ENCODE assay signal across 14 cellular contexts in genomic region chr4:176333076-176333475, GRCh38. TPM values are rescaled to one million over a fixed set of nuclear protein-coding genes. Genes with fewer than 3 reads are reported as not detected.
DNase-seq lines count a peak whose midpoint lies in the region; ATAC-seq and TF ChIP-seq lines count a peak whose summit lies in the region.
"Had no signal": no experiment of that assay in that cellular context is flagged by ENCODE, and none has a peak within 500 bp of the region (broad histone marks: within the 10 kb centered on the region; RNA-seq: fewer than 3 reads in every experiment).

No MANE protein-coding gene starts in this region.

- intact Hi-C loops in CD4-positive, alpha-beta memory T cell (cut with micrococcal nuclease): no loop called here

- H4K20me1 ChIP-seq in GM23338 (replicated peaks; ENCODE audit: insufficient read depth): no peaks in the 10 kb centered on the region; the same call in 1 of the 2 replicates

- peak overlapping the region; percentile 39 for H2AK5ac ChIP-seq in mesenchymal stem cell (ENCODE audit: low read length, severe bottlenecking)

- no peak overlapping the region for H3K18ac ChIP-seq in mesenchymal stem cell (ENCODE audit: low read depth in 1 of 2, low read length in 2 of 2)

- no peak overlapping the region for H2BK5ac ChIP-seq in mesenchymal stem cell (ENCODE audit: low read depth, low read length, poor library complexity, severe bottlenecking)

- peak overlapping the region in 4 of 7 donors; percentile 10 to 54 (median 34) for H3K27ac Mint-ChIP-seq in CD4-positive, alpha-beta memory T cell
- H3K27ac Mint-ChIP-seq in GM23338: peak overlapping the region; percentile 53

- ATAC-seq in GM23338: no peak

- H3K4me3 ChIP-seq in CD4-positive, alpha-beta memory T cell (ENCODE audit: low read length in 2 of 2): no peak overlapping the region
- H3K4me3 ChIP-seq in GM23338: no peak overlapping the region
- no peak overlapping the region for H3K4me3 ChIP-seq in mesenchymal stem cell (ENCODE audit: insufficient read depth in 1 of 2, low read depth in 1 of 2, low read length in 2 of 2)
- H3K4me3 ChIP-seq: adrenal gland, hepatocyte, suprapubic skin had no signal

- no peaks in the 10 kb centered on the region for H3K27me3 Mint-ChIP-seq in CD4-positive, alpha-beta memory T cell
- H3K27me3 Mint-ChIP-seq in GM23338 (ENCODE audit: insufficient read depth, low read depth, poor library complexity): peaks cover 3% of the 10 kb centered on the region

- 81% methylated on average over 3 of the region's 3 CpGs for WGBS in mesenchymal stem cell

- TF ChIP-seq CTCF in GM23338 (conservative IDR thresholded peaks at IDR 0.05; ENCODE audit: low read depth in 2 of 2): no peak

- POLR2A ChIA-PET in CD4-positive, alpha-beta memory T cell (lab: Charles Lee; ENCODE audit: partially characterized antibody): no interaction called here

- peaks cover 7% of the 10 kb centered on the region for H3K79me1 ChIP-seq in mesenchymal stem cell (replicated peaks; ENCODE audit: low read length, poor library complexity, severe bottlenecking)

- H2BK12ac ChIP-seq in mesenchymal stem cell (ENCODE audit: low read length in 2 of 2): no peak overlapping the region

- H2AFZ ChIP-seq in GM23338: no peak overlapping the region
- H2AFZ ChIP-seq in mesenchymal stem cell (ENCODE audit: low read depth, low read length): no peak overlapping the region
- H2AFZ ChIP-seq: hepatocyte had no signal

- H3K4me3 Mint-ChIP-seq in CD4-positive, alpha-beta memory T cell: no peak overlapping the region
- H3K4me3 Mint-ChIP-seq in GM23338: no peak overlapping the region

- CTCF ChIA-PET in CD4-positive, alpha-beta memory T cell (lab: Charles Lee; ENCODE audit: partially characterized antibody): no interaction called here

- no peak overlapping the region for H3K27ac ChIP-seq in CD4-positive, alpha-beta memory T cell (ENCODE audit: low read depth, low read length)
- H3K27ac ChIP-seq in GM23338 (ENCODE audit: low read depth) (no peak overlapping the region), mesenchymal stem cell (ENCODE audit: low read length, poor library complexity, severe bottlenecking) (no peak overlapping the region)
- H3K27ac ChIP-seq: adrenal gland, hepatocyte, suprapubic skin had no signal

- no peaks in the 10 kb centered on the region for H3K9me2 ChIP-seq in GM23338 (ENCODE audit: insufficient read depth)

- H3K23ac ChIP-seq in mesenchymal stem cell (ENCODE audit: low read length in 2 of 2): no peak overlapping the region

- peaks cover 23% of the 10 kb centered on the region for H3K79me2 ChIP-seq in GM23338 (replicated peaks; ENCODE audit: insufficient read depth)

- no peak overlapping the region for H4K8ac ChIP-seq in mesenchymal stem cell (ENCODE audit: low read length)

- H3K4ac ChIP-seq in mesenchymal stem cell (ENCODE audit: low read depth in 1 of 2, low read length in 2 of 2): no peak overlapping the region

- H3K9me3 Mint-ChIP-seq in CD4-positive, alpha-beta memory T cell: no peaks in the 10 kb centered on the region
- H3K9me3 Mint-ChIP-seq in GM23338: no peaks in the 10 kb centered on the region

- peaks cover 21% of the 10 kb centered on the region for H3K36me3 ChIP-seq in CD4-positive, alpha-beta memory T cell (ENCODE audit: insufficient read depth, low read length)
- H3K36me3 ChIP-seq in GM23338 (ENCODE audit: insufficient read depth): no peaks in the 10 kb centered on the region; the same call in 1 of the 2 replicates
- peaks cover 5 to 47% of the 10 kb centered on the region in 2 experiments for H3K36me3 ChIP-seq in mesenchymal stem cell (ENCODE audit: control insufficient read depth in 1 of 2, insufficient read depth in 2 of 2, low read depth in 1 of 2, low read length in 2 of 2)
- H3K36me3 ChIP-seq: adrenal gland had no signal

- no peak overlapping the region for H2BK120ac ChIP-seq in mesenchymal stem cell (ENCODE audit: low read depth, low read length)

- DNase-seq in CD4-positive, alpha-beta memory T cell: no peak
- DNase-seq in GM23338 (ENCODE audit: low spot score): no peak
- DNase-seq in astrocyte of the hippocampus (ENCODE audit: low read depth, low spot score): peak; percentile 23
- no peak for DNase-seq in mesenchymal stem cell
- no peak for DNase-seq in NCI-H2107 (lab: John Stamatoyannopoulos, UW)
- DNase-seq in iPS-NIHi7 (ENCODE audit: extremely low spot score): no peak
- no peak for DNase-seq in NCI-H526 (lab: John Stamatoyannopoulos, UW)
- DNase-seq: adrenal gland, BE2C, MM.1S, NCI-H187 treated with DMSO at 0.1 percent for 48 hours, NCI-H446 had no signal

- H3K14ac ChIP-seq in mesenchymal stem cell (ENCODE audit: low read length in 2 of 2): no peak overlapping the region

- no peak overlapping the region for H3K4me2 ChIP-seq in GM23338
- no peak overlapping the region for H3K4me2 ChIP-seq in mesenchymal stem cell (ENCODE audit: low read length, poor library complexity, severe bottlenecking)
- H3K4me2 ChIP-seq: hepatocyte had no signal

- H3K4me1 ChIP-seq in CD4-positive, alpha-beta memory T cell (ENCODE audit: insufficient read depth, low read length): peaks cover 2% of the 10 kb centered on the region
- no peaks in the 10 kb centered on the region for H3K4me1 ChIP-seq in GM23338 (ENCODE audit: insufficient read depth)
- peaks cover 2% of the 10 kb centered on the region for H3K4me1 ChIP-seq in mesenchymal stem cell (ENCODE audit: control insufficient read depth, insufficient read depth, low read depth, low read length)
- H3K4me1 ChIP-seq: adrenal gland, BE2C, suprapubic skin had no signal

- peaks cover 17 to 44% of the 10 kb centered on the region in 2 donors for H3K36me3 Mint-ChIP-seq in CD4-positive, alpha-beta memory T cell
- H3K36me3 Mint-ChIP-seq in GM23338 (ENCODE audit: low read depth): peaks cover 17% of the 10 kb centered on the region

- H3K27me3 ChIP-seq in CD4-positive, alpha-beta memory T cell (ENCODE audit: insufficient read depth, low read length): no peaks in the 10 kb centered on the region
- H3K27me3 ChIP-seq in GM23338 (ENCODE audit: insufficient read depth) (no peaks in the 10 kb centered on the region), mesenchymal stem cell (ENCODE audit: control insufficient read depth in 1 of 2, insufficient read depth in 1 of 2, low read length in 2 of 2) (no peaks in the 10 kb centered on the region)
- H3K27me3 ChIP-seq: adrenal gland, BE2C, hepatocyte, suprapubic skin had no signal

- peaks cover 16 to 29% (median 24%) of the 10 kb centered on the region in 4 donors for H3K4me1 Mint-ChIP-seq in CD4-positive, alpha-beta memory T cell
- peaks cover 8% of the 10 kb centered on the region for H3K4me1 Mint-ChIP-seq in GM23338

- H3K9ac ChIP-seq in mesenchymal stem cell (ENCODE audit: low read length): no peak overlapping the region

- no peaks in the 10 kb centered on the region for H3K9me3 ChIP-seq in CD4-positive, alpha-beta memory T cell (ENCODE audit: control insufficient read depth in 1 of 2, low read length in 2 of 2)
- H3K9me3 ChIP-seq in mesenchymal stem cell (ENCODE audit: control insufficient read depth, low read length): no peaks in the 10 kb centered on the region
- H3K9me3 ChIP-seq: adrenal gland, BE2C, suprapubic skin had no signal

- no peak overlapping the region for H4K91ac ChIP-seq in mesenchymal stem cell (ENCODE audit: low read length)

- no peaks in the 10 kb centered on the region for H3F3A ChIP-seq in GM23338 (replicated peaks; ENCODE audit: low read depth)

- no peak overlapping the region for H2BK15ac ChIP-seq in mesenchymal stem cell (ENCODE audit: low read depth, poor library complexity, severe bottlenecking)

TF ChIP-seq in GM23338, 12 proteins besides CTCF, POLR2A, EP300 and RAD21 (continues in another document):
- TF ChIP-seq STAT1 (IDR thresholded peaks at IDR 0.05; ENCODE audit: unreplicated experiment) (no peak), EZH2phosphoT487 (IDR thresholded peaks at IDR 0.05; ENCODE audit: unreplicated experiment) (no peak), NANOG (IDR thresholded peaks at IDR 0.05; ENCODE audit: borderline replicate concordance) (no peak), POLR2AphosphoS5 (IDR thresholded peaks at IDR 0.05; ENCODE audit: low read depth) (no peak), ZNF331 (CRISPR knock-in tag; IDR thresholded peaks at IDR 0.05; ENCODE audit: low read depth) (no peak), ETS1 (IDR thresholded peaks at IDR 0.05) (no peak), JUNB (IDR thresholded peaks at IDR 0.05; ENCODE audit: unreplicated experiment) (no peak), EZH2 (IDR thresholded peaks at IDR 0.05; ENCODE audit: low read depth, unreplicated experiment) (no peak), ZNF114 (CRISPR knock-in tag; IDR thresholded peaks at IDR 0.05) (no peak), CREB1 (CRISPR knock-in tag; IDR thresholded peaks at IDR 0.05; ENCODE audit: low read depth) (no peak)

RNA-seq across cellular contexts. Expression of gene SPCS3, which starts 13.3 kb away (rescaled TPM):
- total RNA-seq in CD4-positive, alpha-beta memory T cell: 100 to 1,000 TPM; 193 to 207 TPM
- 10 to 100 TPM; 62.4 to 74.7 TPM for polyA plus RNA-seq in CD4-positive, alpha-beta memory T cell
- 79.9 and 90.3 TPM in 2 replicates for total RNA-seq in GM23338 (2014; rRNA removed; shearing (Covaris generic))
- 62.5 and 67.7 TPM in 2 replicates for polyA plus RNA-seq in GM23338 (2016; fragmentation: Nextera tagmentation; extraction: Ambion mirVana)
- polyA plus RNA-seq in mesenchymal stem cell (2013, experiment 1 of 2): 77.8 TPM
- polyA plus RNA-seq in mesenchymal stem cell (2013, experiment 2 of 2): 81.6 TPM
